Comparison of ENCODE assay signal across 9 cellular contexts in the genomic region with DNA sequence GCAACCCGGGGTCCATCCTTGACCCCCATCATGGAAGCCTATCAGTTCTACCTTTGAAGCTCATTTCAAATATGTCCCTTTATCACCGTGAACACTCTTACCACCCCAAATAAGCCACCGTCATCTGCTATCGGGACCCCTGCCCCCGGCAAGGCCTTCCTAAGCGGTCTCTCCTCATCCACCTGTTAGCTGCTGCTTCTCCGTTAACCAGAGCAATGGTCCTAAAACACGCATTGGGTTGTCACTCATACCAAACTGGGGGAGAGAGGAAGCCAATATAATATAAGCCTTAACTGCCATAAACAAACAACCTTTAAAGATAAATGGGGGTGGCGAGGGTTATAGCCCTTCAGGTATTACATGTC. TPM values are rescaled to one million over a fixed set of nuclear protein-coding genes. Genes with fewer than 3 reads are reported as not detected.
DNase-seq lines count a peak whose midpoint lies in the region; ATAC-seq, FAIRE-seq and TF ChIP-seq lines count a peak whose summit lies in the region.
"Had no signal": no experiment of that assay in that cellular context is flagged by ENCODE, and none has a peak within 500 bp of the region (broad histone marks: within the 10 kb centered on the region; RNA-seq: fewer than 3 reads in every experiment).

No MANE protein-coding gene starts in this region.

- peaks cover 1% of the 10 kb centered on the region; the same call in 1 of the 2 replicates for H3K36me3 ChIP-seq in H7 (replicated peaks; ENCODE audit: control insufficient read depth, insufficient read depth, low read length)
- peaks cover 0 to 12% (median 0%) of the 10 kb centered on the region in 3 donors for H3K36me3 ChIP-seq in Peyer's patch
- peaks cover 0 to 7% of the 10 kb centered on the region in 2 donors for H3K36me3 ChIP-seq in small intestine (ENCODE audit: control insufficient read depth in 2 of 2, insufficient read depth in 2 of 2, low read length in 2 of 2)

- intact Hi-C loops in right cardiac atrium (cut with DNase I) = loop anchor here in 3 of 4 donors (5.0 kb wide), 1 partner anchor 35 kb away; no protein-coding TSS in a partner anchor

- ATAC-seq in right cardiac atrium (peak in 1 of 2 donors; percentile 1), GM19397 (IDR thresholded peaks at IDR 0.05; ENCODE audit: unreplicated experiment) (no peak)
- ATAC-seq in activated naive CD4-positive, alpha-beta T cell treated with anti-CD3 and anti-CD28 coated beads, Interleukin-2, amount 50 U/mL, for 72 hours = no peak

- H3K4me3 ChIP-seq in H7 (ENCODE audit: insufficient read depth, low read depth, low read length) (peak overlapping the region; percentile 94), Peyer's patch (peak overlapping the region; percentile 75 to 96 (median 84)), right cardiac atrium (ENCODE audit: low read length) (peak overlapping the region; percentile 82), small intestine (ENCODE audit: low read depth in 1 of 2, low read length in 2 of 2) (peak overlapping the region; percentile 69 to 88)

- FAIRE-seq in small intestine (lab: Jason Lieb, UNC) (no peak), urothelium cell line (lab: Jason Lieb, UNC) (no peak)

- H3K4me1 ChIP-seq in Peyer's patch (peaks cover 0 to 27% (median 5%) of the 10 kb centered on the region in 4 donors), right cardiac atrium (ENCODE audit: control insufficient read depth, insufficient read depth, low read length) (peaks cover 2% of the 10 kb centered on the region), small intestine (ENCODE audit: control insufficient read depth in 2 of 2, insufficient read depth in 1 of 2, low read depth in 1 of 2, low read length in 1 of 2) (peaks cover 2 to 7% of the 10 kb centered on the region in 2 donors)

- H3K9me3 ChIP-seq in Peyer's patch (no peaks in the 10 kb centered on the region), right cardiac atrium (ENCODE audit: control insufficient read depth, low read length) (no peaks in the 10 kb centered on the region), small intestine (ENCODE audit: control insufficient read depth, low read depth) (no peaks in the 10 kb centered on the region)

- H3K27me3 ChIP-seq in H7 (ENCODE audit: control insufficient read depth, insufficient read depth, low read length) = no peaks in the 10 kb centered on the region
- H3K27me3 ChIP-seq in Peyer's patch = no peaks in the 10 kb centered on the region
- H3K27me3 ChIP-seq in right cardiac atrium (ENCODE audit: control insufficient read depth, insufficient read depth) = no peaks in the 10 kb centered on the region
- no peaks in the 10 kb centered on the region for H3K27me3 ChIP-seq in small intestine (ENCODE audit: control insufficient read depth in 2 of 2, insufficient read depth in 2 of 2, low read length in 2 of 2)

- H3K27ac Mint-ChIP-seq in activated naive CD4-positive, alpha-beta T cell treated with anti-CD3 and anti-CD28 coated beads, Interleukin-2, amount 50 U/mL, for 72 hours = no peak overlapping the region
- H3K27ac Mint-ChIP-seq: activated naive CD8-positive, alpha-beta T cell treated with anti-CD3 and anti-CD28 coated beads, Interleukin-2, amount 50 U/mL, for 24 hours had no signal

- TF ChIP-seq POLR2A in Peyer's patch (IDR thresholded peaks at IDR 0.05) = no peak

- 7% methylated on average over 9 of the region's 9 CpGs for WGBS in right cardiac atrium
- WGBS in small intestine, 3 donors = 1 to 5% (median 3%) methylated on average over 9 of the region's 9 CpGs

- no peaks in the 10 kb centered on the region for H3K9me3 Mint-ChIP-seq in activated naive CD4-positive, alpha-beta T cell treated with anti-CD3 and anti-CD28 coated beads, Interleukin-2, amount 50 U/mL, for 72 hours
- H3K9me3 Mint-ChIP-seq: activated naive CD8-positive, alpha-beta T cell treated with anti-CD3 and anti-CD28 coated beads, Interleukin-2, amount 50 U/mL, for 24 hours had no signal

- no peak for TF ChIP-seq CTCF in Peyer's patch (IDR thresholded peaks at IDR 0.05)

- H3K36me3 Mint-ChIP-seq in activated naive CD4-positive, alpha-beta T cell treated with anti-CD3 and anti-CD28 coated beads, Interleukin-2, amount 50 U/mL, for 72 hours = peaks cover 0 to 6% of the 10 kb centered on the region in 2 donors

- H3K27ac ChIP-seq in Peyer's patch (peak overlapping the region; percentile 83 to 89 (median 88)), right cardiac atrium (ENCODE audit: low read length) (no peak overlapping the region), small intestine (ENCODE audit: low read depth in 1 of 2, low read length in 1 of 2) (peak overlapping the region in 1 of 2 donors; percentile 91)

- DNase-seq in H7 (no peak), Peyer's patch (no peak), right cardiac atrium (no peak), small intestine (no peak), NCI-H2029 treated with DMSO at 0.1 percent for 48 hours (lab: John Stamatoyannopoulos, UW) (no peak), urothelium cell line (ENCODE audit: low spot score) (no peak)
- DNase-seq in activated naive CD4-positive, alpha-beta T cell treated with anti-CD3 and anti-CD28 coated beads, Interleukin-2, amount 50 U/mL, for 72 hours (ENCODE audit: low spot score in 2 of 2) = no peak

RNA-seq across cellular contexts. Expression of gene ASNSD1, which starts 0.7 kb away (rescaled TPM):
- total RNA-seq in H7 (2014; rRNA removed; shearing (Covaris generic)) = 45.4 and 51.9 TPM in 2 replicates
- total RNA-seq in Peyer's patch (10 to 100 TPM; 20.4 to 49.5 (median 29.3) TPM), right cardiac atrium (10 to 100 TPM; 29.9 to 38.7 (median 31.7) TPM)
- polyA plus RNA-seq in right cardiac atrium (36.1 TPM), small intestine (10 to 100 TPM; 27.5 to 38.2 (median 32.4) TPM)
- total RNA-seq in activated naive CD4-positive, alpha-beta T cell treated with anti-CD3 and anti-CD28 coated beads, Interleukin-2, amount 50 U/mL, for 72 hours = 10 to 100 TPM; 46.2 to 59.0 TPM

RNA-seq across cellular contexts. Expression of gene ANKAR, which starts 12.5 kb away (rescaled TPM):
- 1.8 and 2.7 TPM in 2 replicates for total RNA-seq in H7 (2014; rRNA removed; shearing (Covaris generic))
- total RNA-seq in Peyer's patch (10 to 100 TPM in 3 of 4 donors, 1 to 10 TPM in 1; 6.6 to 20.5 (median 15.9) TPM), right cardiac atrium (10 to 100 TPM in 3 of 4 donors, 1 to 10 TPM in 1; 9.2 to 12.0 (median 11.0) TPM)
- polyA plus RNA-seq in right cardiac atrium (2.5 TPM), small intestine (1 to 10 TPM in 1 of 3 donors, under 1 TPM in 2; 0.45 to 1.5 (median 0.81) TPM)
- 1 to 10 TPM; 2.6 to 2.9 TPM for total RNA-seq in activated naive CD4-positive, alpha-beta T cell treated with anti-CD3 and anti-CD28 coated beads, Interleukin-2, amount 50 U/mL, for 72 hours
